In the genomic region with DNA sequence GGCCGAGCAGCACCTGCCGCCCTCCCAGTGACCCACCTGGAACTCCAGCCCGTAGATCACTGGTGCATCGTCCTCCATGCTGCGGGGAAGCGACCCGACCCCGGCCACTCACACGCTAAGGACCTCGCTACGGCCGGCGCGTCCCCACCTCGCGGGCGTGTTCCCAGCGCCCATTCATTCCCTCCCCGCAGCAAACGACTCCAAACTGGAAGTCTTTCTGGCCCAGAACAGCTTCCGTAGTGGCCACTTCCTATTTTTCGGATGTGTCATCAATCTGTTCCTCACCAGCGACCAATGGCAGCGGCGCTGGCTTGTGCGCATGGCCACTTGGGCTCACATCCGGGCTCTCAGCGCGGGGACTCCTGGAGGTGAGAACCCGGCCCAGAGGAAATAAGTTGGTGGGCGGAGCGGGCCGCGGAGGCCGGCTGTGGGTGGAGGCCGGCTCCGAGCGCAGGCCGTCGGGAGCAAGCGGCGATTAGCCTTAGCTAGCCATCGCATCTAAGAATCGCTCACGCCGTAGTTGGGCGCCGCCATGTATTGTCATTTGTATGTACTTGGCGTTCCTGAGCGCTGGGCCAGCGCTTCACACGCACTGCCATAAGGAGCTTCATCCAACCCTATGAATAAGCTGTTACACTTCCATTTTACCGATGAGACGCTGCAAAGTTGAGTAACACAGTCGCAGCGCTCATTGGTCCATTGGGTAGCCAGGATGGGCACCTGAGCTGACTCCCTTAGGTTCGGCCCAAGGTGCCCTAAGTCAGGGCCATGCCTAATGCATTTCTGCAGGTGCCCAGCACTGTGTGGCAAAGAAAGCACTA, we compare ENCODE assay signal across 1 cellular context.
TF ChIP-seq lines count a peak whose summit lies in the region.

A gene (minus strand): TSS at position 207 of the 821 bp plus-strand sequence. CDS start 129 bp downstream, at position 78.

TF ChIP-seq in GM12878, 131 proteins besides CTCF, POLR2A, EP300 and RAD21 (continued from another document and continues in another):
- TF ChIP-seq, protein P1, sequence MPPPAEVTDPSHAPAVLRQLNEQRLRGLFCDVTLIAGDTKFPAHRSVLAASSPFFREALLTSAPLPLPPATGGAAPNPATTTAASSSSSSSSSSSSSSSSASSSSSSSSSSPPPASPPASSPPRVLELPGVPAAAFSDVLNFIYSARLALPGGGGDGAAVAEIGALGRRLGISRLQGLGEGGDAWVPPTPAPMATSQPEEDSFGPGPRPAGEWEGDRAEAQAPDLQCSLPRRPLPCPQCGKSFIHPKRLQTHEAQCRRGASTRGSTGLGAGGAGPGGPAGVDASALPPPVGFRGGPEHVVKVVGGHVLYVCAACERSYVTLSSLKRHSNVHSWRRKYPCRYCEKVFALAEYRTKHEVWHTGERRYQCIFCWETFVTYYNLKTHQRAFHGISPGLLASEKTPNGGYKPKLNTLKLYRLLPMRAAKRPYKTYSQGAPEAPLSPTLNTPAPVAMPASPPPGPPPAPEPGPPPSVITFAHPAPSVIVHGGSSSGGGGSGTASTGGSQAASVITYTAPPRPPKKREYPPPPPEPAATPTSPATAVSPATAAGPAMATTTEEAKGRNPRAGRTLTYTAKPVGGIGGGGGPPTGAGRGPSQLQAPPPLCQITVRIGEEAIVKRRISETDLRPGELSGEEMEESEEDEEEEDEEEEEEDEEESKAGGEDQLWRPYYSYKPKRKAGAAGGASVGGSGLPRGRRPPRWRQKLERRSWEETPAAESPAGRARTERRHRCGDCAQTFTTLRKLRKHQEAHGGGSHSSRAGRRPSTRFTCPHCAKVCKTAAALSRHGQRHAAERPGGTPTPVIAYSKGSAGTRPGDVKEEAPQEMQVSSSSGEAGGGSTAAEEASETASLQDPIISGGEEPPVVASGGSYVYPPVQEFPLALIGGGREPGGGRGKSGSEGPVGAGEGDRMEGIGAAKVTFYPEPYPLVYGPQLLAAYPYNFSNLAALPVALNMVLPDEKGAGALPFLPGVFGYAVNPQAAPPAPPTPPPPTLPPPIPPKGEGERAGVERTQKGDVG (CRISPR knock-in tag; IDR thresholded peaks at IDR 0.05): no peak
- TF ChIP-seq BCL11A (IDR thresholded peaks at IDR 0.05; ENCODE audit: low read depth, low read length) (no peak), SUZ12 (IDR thresholded peaks at IDR 0.05; ENCODE audit: unreplicated experiment) (no peak), MYB (IDR thresholded peaks at IDR 0.05; ENCODE audit: borderline replicate concordance, low read depth, low read length) (no peak), ZSCAN29 (IDR thresholded peaks at IDR 0.05) (no peak), POLR2AphosphoS5 (IDR thresholded peaks at IDR 0.05; ENCODE audit: low read length) (peak; percentile 67; the same call in 1 of the 2 replicates), CREM (IDR thresholded peaks at IDR 0.05; ENCODE audit: low read depth) (peak; percentile 83), ZNF384 (IDR thresholded peaks at IDR 0.05; ENCODE audit: borderline replicate concordance, low read depth, low read length) (no peak), SMARCA5 (IDR thresholded peaks at IDR 0.05) (no peak), GATAD2B (conservative IDR thresholded peaks at IDR 0.05; ENCODE audit: low read depth) (peak; percentile 49; the same call in 1 of the 2 replicates), PAX5 (IDR thresholded peaks at IDR 0.05; ENCODE audit: borderline replicate concordance, low read depth, low read length) (peak; percentile 38; the same call in 1 of the 2 replicates), IRF4 (IDR thresholded peaks at IDR 0.05; ENCODE audit: low read depth, low read length) (peak; percentile 69; the same call in 1 of the 2 replicates), SRF (IDR thresholded peaks at IDR 0.05; ENCODE audit: low read depth in 2 of 2, low read length in 2 of 2) (peak in 1 of 2 experiments; percentile 63; a peak in 2 of 4 replicates), SREBF2 (IDR thresholded peaks at IDR 0.05; ENCODE audit: low read length) (no peak), RFX5 (IDR thresholded peaks at IDR 0.05; ENCODE audit: low read depth, low read length) (0 out of 2 replicates have a peak, but pooled peaks have one; percentile 36), BMI1 (IDR thresholded peaks at IDR 0.05; ENCODE audit: borderline replicate concordance) (no peak), CHD4 (IDR thresholded peaks at IDR 0.05) (no peak), SUPT20H (IDR thresholded peaks at IDR 0.05; ENCODE audit: borderline replicate concordance, control insufficient read depth, low read depth, low read length) (no peak), RBBP5 (conservative IDR thresholded peaks at IDR 0.05) (no peak)
- TF ChIP-seq, protein P2, sequence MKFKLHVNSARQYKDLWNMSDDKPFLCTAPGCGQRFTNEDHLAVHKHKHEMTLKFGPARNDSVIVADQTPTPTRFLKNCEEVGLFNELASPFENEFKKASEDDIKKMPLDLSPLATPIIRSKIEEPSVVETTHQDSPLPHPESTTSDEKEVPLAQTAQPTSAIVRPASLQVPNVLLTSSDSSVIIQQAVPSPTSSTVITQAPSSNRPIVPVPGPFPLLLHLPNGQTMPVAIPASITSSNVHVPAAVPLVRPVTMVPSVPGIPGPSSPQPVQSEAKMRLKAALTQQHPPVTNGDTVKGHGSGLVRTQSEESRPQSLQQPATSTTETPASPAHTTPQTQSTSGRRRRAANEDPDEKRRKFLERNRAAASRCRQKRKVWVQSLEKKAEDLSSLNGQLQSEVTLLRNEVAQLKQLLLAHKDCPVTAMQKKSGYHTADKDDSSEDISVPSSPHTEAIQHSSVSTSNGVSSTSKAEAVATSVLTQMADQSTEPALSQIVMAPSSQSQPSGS (IDR thresholded peaks at IDR 0.05; ENCODE audit: low read length): no peak
- TF ChIP-seq, protein P3, sequence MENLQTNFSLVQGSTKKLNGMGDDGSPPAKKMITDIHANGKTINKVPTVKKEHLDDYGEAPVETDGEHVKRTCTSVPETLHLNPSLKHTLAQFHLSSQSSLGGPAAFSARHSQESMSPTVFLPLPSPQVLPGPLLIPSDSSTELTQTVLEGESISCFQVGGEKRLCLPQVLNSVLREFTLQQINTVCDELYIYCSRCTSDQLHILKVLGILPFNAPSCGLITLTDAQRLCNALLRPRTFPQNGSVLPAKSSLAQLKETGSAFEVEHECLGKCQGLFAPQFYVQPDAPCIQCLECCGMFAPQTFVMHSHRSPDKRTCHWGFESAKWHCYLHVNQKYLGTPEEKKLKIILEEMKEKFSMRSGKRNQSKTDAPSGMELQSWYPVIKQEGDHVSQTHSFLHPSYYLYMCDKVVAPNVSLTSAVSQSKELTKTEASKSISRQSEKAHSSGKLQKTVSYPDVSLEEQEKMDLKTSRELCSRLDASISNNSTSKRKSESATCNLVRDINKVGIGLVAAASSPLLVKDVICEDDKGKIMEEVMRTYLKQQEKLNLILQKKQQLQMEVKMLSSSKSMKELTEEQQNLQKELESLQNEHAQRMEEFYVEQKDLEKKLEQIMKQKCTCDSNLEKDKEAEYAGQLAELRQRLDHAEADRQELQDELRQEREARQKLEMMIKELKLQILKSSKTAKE (IDR thresholded peaks at IDR 0.05; ENCODE audit: low read depth, poor library complexity, severe bottlenecking): no peak
- TF ChIP-seq, protein P4, sequence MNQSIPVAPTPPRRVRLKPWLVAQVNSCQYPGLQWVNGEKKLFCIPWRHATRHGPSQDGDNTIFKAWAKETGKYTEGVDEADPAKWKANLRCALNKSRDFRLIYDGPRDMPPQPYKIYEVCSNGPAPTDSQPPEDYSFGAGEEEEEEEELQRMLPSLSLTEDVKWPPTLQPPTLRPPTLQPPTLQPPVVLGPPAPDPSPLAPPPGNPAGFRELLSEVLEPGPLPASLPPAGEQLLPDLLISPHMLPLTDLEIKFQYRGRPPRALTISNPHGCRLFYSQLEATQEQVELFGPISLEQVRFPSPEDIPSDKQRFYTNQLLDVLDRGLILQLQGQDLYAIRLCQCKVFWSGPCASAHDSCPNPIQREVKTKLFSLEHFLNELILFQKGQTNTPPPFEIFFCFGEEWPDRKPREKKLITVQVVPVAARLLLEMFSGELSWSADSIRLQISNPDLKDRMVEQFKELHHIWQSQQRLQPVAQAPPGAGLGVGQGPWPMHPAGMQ (IDR thresholded peaks at IDR 0.05; ENCODE audit: borderline replicate concordance): no peak
- TF ChIP-seq, protein P5, sequence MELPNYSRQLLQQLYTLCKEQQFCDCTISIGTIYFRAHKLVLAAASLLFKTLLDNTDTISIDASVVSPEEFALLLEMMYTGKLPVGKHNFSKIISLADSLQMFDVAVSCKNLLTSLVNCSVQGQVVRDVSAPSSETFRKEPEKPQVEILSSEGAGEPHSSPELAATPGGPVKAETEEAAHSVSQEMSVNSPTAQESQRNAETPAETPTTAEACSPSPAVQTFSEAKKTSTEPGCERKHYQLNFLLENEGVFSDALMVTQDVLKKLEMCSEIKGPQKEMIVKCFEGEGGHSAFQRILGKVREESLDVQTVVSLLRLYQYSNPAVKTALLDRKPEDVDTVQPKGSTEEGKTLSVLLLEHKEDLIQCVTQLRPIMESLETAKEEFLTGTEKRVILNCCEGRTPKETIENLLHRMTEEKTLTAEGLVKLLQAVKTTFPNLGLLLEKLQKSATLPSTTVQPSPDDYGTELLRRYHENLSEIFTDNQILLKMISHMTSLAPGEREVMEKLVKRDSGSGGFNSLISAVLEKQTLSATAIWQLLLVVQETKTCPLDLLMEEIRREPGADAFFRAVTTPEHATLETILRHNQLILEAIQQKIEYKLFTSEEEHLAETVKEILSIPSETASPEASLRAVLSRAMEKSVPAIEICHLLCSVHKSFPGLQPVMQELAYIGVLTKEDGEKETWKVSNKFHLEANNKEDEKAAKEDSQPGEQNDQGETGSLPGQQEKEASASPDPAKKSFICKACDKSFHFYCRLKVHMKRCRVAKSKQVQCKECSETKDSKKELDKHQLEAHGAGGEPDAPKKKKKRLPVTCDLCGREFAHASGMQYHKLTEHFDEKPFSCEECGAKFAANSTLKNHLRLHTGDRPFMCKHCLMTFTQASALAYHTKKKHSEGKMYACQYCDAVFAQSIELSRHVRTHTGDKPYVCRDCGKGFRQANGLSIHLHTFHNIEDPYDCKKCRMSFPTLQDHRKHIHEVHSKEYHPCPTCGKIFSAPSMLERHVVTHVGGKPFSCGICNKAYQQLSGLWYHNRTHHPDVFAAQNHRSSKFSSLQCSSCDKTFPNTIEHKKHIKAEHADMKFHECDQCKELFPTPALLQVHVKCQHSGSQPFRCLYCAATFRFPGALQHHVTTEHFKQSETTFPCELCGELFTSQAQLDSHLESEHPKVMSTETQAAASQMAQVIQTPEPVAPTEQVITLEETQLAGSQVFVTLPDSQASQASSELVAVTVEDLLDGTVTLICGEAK (IDR thresholded peaks at IDR 0.05; ENCODE audit: borderline replicate concordance): peak; percentile 71; the same call in 1 of the 2 replicates
- TF ChIP-seq, protein P6, sequence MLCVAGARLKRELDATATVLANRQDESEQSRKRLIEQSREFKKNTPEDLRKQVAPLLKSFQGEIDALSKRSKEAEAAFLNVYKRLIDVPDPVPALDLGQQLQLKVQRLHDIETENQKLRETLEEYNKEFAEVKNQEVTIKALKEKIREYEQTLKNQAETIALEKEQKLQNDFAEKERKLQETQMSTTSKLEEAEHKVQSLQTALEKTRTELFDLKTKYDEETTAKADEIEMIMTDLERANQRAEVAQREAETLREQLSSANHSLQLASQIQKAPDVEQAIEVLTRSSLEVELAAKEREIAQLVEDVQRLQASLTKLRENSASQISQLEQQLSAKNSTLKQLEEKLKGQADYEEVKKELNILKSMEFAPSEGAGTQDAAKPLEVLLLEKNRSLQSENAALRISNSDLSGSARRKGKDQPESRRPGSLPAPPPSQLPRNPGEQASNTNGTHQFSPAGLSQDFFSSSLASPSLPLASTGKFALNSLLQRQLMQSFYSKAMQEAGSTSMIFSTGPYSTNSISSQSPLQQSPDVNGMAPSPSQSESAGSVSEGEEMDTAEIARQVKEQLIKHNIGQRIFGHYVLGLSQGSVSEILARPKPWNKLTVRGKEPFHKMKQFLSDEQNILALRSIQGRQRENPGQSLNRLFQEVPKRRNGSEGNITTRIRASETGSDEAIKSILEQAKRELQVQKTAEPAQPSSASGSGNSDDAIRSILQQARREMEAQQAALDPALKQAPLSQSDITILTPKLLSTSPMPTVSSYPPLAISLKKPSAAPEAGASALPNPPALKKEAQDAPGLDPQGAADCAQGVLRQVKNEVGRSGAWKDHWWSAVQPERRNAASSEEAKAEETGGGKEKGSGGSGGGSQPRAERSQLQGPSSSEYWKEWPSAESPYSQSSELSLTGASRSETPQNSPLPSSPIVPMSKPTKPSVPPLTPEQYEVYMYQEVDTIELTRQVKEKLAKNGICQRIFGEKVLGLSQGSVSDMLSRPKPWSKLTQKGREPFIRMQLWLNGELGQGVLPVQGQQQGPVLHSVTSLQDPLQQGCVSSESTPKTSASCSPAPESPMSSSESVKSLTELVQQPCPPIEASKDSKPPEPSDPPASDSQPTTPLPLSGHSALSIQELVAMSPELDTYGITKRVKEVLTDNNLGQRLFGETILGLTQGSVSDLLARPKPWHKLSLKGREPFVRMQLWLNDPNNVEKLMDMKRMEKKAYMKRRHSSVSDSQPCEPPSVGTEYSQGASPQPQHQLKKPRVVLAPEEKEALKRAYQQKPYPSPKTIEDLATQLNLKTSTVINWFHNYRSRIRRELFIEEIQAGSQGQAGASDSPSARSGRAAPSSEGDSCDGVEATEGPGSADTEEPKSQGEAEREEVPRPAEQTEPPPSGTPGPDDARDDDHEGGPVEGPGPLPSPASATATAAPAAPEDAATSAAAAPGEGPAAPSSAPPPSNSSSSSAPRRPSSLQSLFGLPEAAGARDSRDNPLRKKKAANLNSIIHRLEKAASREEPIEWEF (IDR thresholded peaks at IDR 0.05; ENCODE audit: insufficient replicate concordance, low read depth, low read length): no peak
- TF ChIP-seq, protein P7, sequence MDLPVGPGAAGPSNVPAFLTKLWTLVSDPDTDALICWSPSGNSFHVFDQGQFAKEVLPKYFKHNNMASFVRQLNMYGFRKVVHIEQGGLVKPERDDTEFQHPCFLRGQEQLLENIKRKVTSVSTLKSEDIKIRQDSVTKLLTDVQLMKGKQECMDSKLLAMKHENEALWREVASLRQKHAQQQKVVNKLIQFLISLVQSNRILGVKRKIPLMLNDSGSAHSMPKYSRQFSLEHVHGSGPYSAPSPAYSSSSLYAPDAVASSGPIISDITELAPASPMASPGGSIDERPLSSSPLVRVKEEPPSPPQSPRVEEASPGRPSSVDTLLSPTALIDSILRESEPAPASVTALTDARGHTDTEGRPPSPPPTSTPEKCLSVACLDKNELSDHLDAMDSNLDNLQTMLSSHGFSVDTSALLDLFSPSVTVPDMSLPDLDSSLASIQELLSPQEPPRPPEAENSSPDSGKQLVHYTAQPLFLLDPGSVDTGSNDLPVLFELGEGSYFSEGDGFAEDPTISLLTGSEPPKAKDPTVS (IDR thresholded peaks at IDR 0.05; ENCODE audit: low read depth, low read length): no peak
